ENCODE assay signal across 28 cellular contexts in genomic region chr2:16349811-16350210, GRCh38.
"Had no signal": no experiment of that assay in that cellular context is flagged by ENCODE, and none has a peak within 500 bp of the region (broad histone marks: within the 10 kb centered on the region; RNA-seq: fewer than 3 reads in every experiment).

No MANE protein-coding gene starts in this region.

- H3K9me3 ChIP-seq: suprapubic skin, testis, thoracic aorta, thyroid gland, tibial artery, uterus, vagina had no signal

- H3K4me1 ChIP-seq: stomach, suprapubic skin, testis, thyroid gland, tibial artery, tibial nerve, transverse colon, upper lobe of left lung, upper lobe of right lung, uterus, vagina had no signal

- H3K27ac ChIP-seq: stomach, suprapubic skin, testis, thoracic aorta, thyroid gland, tibial artery, tibial nerve, transverse colon, upper lobe of left lung, upper lobe of right lung, uterus, vagina had no signal

- H3K36me3 ChIP-seq: stomach, suprapubic skin, thoracic aorta, thyroid gland, tibial artery, tibial nerve, transverse colon, upper lobe of left lung, upper lobe of right lung, uterus, vagina had no signal

- H3K27ac Mint-ChIP-seq: stimulated activated effector memory CD8-positive, alpha-beta T cell treated with anti-CD3 and anti-CD28 coated beads, Interleukin-12 subunit alpha, Interleukin-12 subunit beta, amount 100 ng/mL, for 72 hours; stimulated activated memory B cell treated with anti-CD40 and anti-IgM and Interleukin-4, amounts not matched to agents 10 μg/mL and 1 μg/mL and 100 μg/mL, for 72 hours; stimulated activated naive B cell treated with anti-CD40 and anti-IgM and Interleukin-4, amounts not matched to agents 10 μg/mL and 1 μg/mL and 100 μg/mL, for 72 hours; stimulated activated naive CD8-positive, alpha-beta T cell treated with anti-CD3 and anti-CD28 coated beads, Interleukin-15, amount 100 ng/mL, for 72 hours; stimulated activated naive CD8-positive, alpha-beta T cell treated with anti-CD3 and anti-CD28 coated beads, Interleukin-15, Interleukin-2, amounts not matched to agents 100 ng/mL and 50 ng/mL, for 24 hours; type B pancreatic cell had no signal

- H3K4me1 Mint-ChIP-seq: stimulated activated effector memory CD8-positive, alpha-beta T cell treated with anti-CD3 and anti-CD28 coated beads, Interleukin-12 subunit alpha, Interleukin-12 subunit beta, amount 100 ng/mL, for 72 hours; stimulated activated memory B cell treated with anti-CD40 and anti-IgM and Interleukin-4, amounts not matched to agents 10 μg/mL and 1 μg/mL and 100 μg/mL, for 72 hours; stimulated activated naive B cell treated with anti-CD40 and anti-IgM and Interleukin-4, amounts not matched to agents 10 μg/mL and 1 μg/mL and 100 μg/mL, for 72 hours; stimulated activated naive CD8-positive, alpha-beta T cell treated with anti-CD3 and anti-CD28 coated beads, Interleukin-15, amount 100 ng/mL, for 72 hours had no signal

- H3K4me3 ChIP-seq: stomach, suprapubic skin, testis, thoracic aorta, thyroid gland, tibial artery, tibial nerve, transverse colon, upper lobe of left lung, upper lobe of right lung, uterus, vagina had no signal

- H3K27me3 ChIP-seq: stomach, suprapubic skin, testis, thyroid gland, tibial artery, tibial nerve, transverse colon, upper lobe of left lung, upper lobe of right lung, uterus, vagina had no signal

- DNase-seq: stimulated activated CD4-positive, alpha-beta T cell treated with anti-CD3 and anti-CD28 coated beads, Interleukin-2, amount 100 ng/mL, for 48 hours; stimulated activated CD4-positive, alpha-beta T cell treated with anti-CD3 and anti-CD28 coated beads, Interleukin-4, amount 100 ng/mL, for 1 hour; stimulated activated CD4-positive, alpha-beta T cell treated with anti-CD3 and anti-CD28 coated beads, Interleukin-4, amount 100 ng/mL, for 24 hours; stimulated activated CD4-positive, alpha-beta T cell treated with anti-CD3 and anti-CD28 coated beads, Interleukin-4, amount 100 ng/mL, for 4 hours; stimulated activated CD8-positive, alpha-beta memory T cell treated with anti-CD3 and anti-CD28 coated beads, Interleukin-4, amount 100 ng/mL, for 48 hours; stimulated activated naive B cell treated with anti-CD40 and anti-IgM and Interleukin-4, amounts not matched to agents 10 μg/mL and 1 μg/mL and 100 μg/mL, for 72 hours; stimulated activated naive CD4-positive, alpha-beta T cell; stimulated activated naive CD4-positive, alpha-beta T cell treated with Interleukin-2 at 50 U/mL for 16 hours; stimulated activated naive CD8-positive, alpha-beta T cell treated with anti-CD3 and anti-CD28 coated beads, Interleukin-15, amount 100 ng/mL, for 72 hours; stimulated activated naive CD8-positive, alpha-beta T cell treated with anti-CD3 and anti-CD28 coated beads, Interleukin-15, Interleukin-2, amounts not matched to agents 100 U/mL and 50 U/mL, for 24 hours; stomach; substantia nigra; testis; thyroid gland; tibial artery; transverse colon; trophoblast cell; upper lobe of left lung; upper lobe of right lung; uterus had no signal

- ATAC-seq: stimulated activated effector memory CD8-positive, alpha-beta T cell treated with anti-CD3 and anti-CD28 coated beads, Interleukin-12 subunit alpha, Interleukin-12 subunit beta, amount 100 ng/mL, for 72 hours; stimulated activated memory B cell treated with anti-CD40 and anti-IgM and Interleukin-4, amounts not matched to agents 10 μg/mL and 1 μg/mL and 100 μg/mL, for 72 hours; stimulated activated naive B cell treated with anti-CD40 and anti-IgM and Interleukin-4, amounts not matched to agents 10 μg/mL and 1 μg/mL and 100 μg/mL, for 72 hours; stimulated activated naive CD8-positive, alpha-beta T cell treated with anti-CD3 and anti-CD28 coated beads, Interleukin-15, amount 100 ng/mL, for 72 hours; stimulated activated naive CD8-positive, alpha-beta T cell treated with anti-CD3 and anti-CD28 coated beads, Interleukin-15, Interleukin-2, amounts not matched to agents 100 U/mL and 50 U/mL, for 24 hours; upper lobe of right lung had no signal

- H3K27me3 Mint-ChIP-seq: stimulated activated memory B cell treated with anti-CD40 and anti-IgM and Interleukin-4, amounts not matched to agents 10 μg/mL and 1 μg/mL and 100 μg/mL, for 72 hours; stimulated activated naive B cell treated with anti-CD40 and anti-IgM and Interleukin-4, amounts not matched to agents 10 μg/mL and 1 μg/mL and 100 μg/mL, for 72 hours; stimulated activated naive CD8-positive, alpha-beta T cell treated with anti-CD3 and anti-CD28 coated beads, Interleukin-15, amount 100 ng/mL, for 72 hours; stimulated activated naive CD8-positive, alpha-beta T cell treated with anti-CD3 and anti-CD28 coated beads, Interleukin-15, Interleukin-2, amounts not matched to agents 100 ng/mL and 50 ng/mL, for 24 hours; type B pancreatic cell had no signal

- H3K36me3 Mint-ChIP-seq: stimulated activated effector memory CD8-positive, alpha-beta T cell treated with anti-CD3 and anti-CD28 coated beads, Interleukin-12 subunit alpha, Interleukin-12 subunit beta, amount 100 ng/mL, for 72 hours; stimulated activated memory B cell treated with anti-CD40 and anti-IgM and Interleukin-4, amounts not matched to agents 10 μg/mL and 1 μg/mL and 100 μg/mL, for 72 hours; stimulated activated naive B cell treated with anti-CD40 and anti-IgM and Interleukin-4, amounts not matched to agents 10 μg/mL and 1 μg/mL and 100 μg/mL, for 72 hours had no signal

- H3K4me3 Mint-ChIP-seq: stimulated activated effector memory CD8-positive, alpha-beta T cell treated with anti-CD3 and anti-CD28 coated beads, Interleukin-12 subunit alpha, Interleukin-12 subunit beta, amount 100 ng/mL, for 72 hours; stimulated activated memory B cell treated with anti-CD40 and anti-IgM and Interleukin-4, amounts not matched to agents 10 μg/mL and 1 μg/mL and 100 μg/mL, for 72 hours; stimulated activated naive B cell treated with anti-CD40 and anti-IgM and Interleukin-4, amounts not matched to agents 10 μg/mL and 1 μg/mL and 100 μg/mL, for 72 hours; stimulated activated naive CD8-positive, alpha-beta T cell treated with anti-CD3 and anti-CD28 coated beads, Interleukin-15, amount 100 ng/mL, for 72 hours; stimulated activated naive CD8-positive, alpha-beta T cell treated with anti-CD3 and anti-CD28 coated beads, Interleukin-15, Interleukin-2, amounts not matched to agents 100 ng/mL and 50 ng/mL, for 24 hours; type B pancreatic cell had no signal
